In the genomic region with DNA sequence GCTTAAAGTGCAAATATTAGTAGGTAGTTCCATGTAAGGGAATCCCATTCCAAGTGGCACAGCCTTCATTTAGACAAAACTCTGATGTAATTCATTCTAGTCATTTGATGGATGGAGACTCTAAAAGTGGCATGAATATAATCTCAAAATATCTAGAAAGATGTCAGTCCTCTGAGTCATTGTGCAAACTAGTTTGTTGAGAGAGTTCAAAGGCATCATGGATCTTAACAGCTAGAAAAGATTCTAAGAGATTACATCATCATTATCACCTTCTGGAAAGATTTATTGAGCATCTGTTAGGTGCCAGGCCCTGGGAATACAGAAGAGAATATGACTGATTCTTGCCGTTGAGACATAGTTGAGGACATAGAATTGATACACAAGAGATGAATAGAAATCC, we compare ENCODE assay signal across 1 cellular context.
TF ChIP-seq lines count a peak whose summit lies in the region.

No MANE protein-coding gene starts in this region.

TF ChIP-seq in HEK293, 187 proteins besides CTCF, POLR2A, EP300 and RAD21 (continued from another document and continues in another):
- TF ChIP-seq, protein P1, sequence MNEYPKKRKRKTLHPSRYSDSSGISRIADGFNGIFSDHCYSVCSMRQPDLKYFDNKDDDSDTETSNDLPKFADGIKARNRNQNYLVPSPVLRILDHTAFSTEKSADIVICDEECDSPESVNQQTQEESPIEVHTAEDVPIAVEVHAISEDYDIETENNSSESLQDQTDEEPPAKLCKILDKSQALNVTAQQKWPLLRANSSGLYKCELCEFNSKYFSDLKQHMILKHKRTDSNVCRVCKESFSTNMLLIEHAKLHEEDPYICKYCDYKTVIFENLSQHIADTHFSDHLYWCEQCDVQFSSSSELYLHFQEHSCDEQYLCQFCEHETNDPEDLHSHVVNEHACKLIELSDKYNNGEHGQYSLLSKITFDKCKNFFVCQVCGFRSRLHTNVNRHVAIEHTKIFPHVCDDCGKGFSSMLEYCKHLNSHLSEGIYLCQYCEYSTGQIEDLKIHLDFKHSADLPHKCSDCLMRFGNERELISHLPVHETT (tag by site-specific recombination; IDR thresholded peaks at IDR 0.05): peak; percentile 73; the same call in 1 of the 2 replicates
- TF ChIP-seq ZNF785 (tag by site-specific recombination; IDR thresholded peaks at IDR 0.05) (no peak), ZNF521 (tag by site-specific recombination; IDR thresholded peaks at IDR 0.05) (no peak), ZNF629 (tag by site-specific recombination; IDR thresholded peaks at IDR 0.05) (peak; percentile 76), ZNF169 (tag by site-specific recombination; IDR thresholded peaks at IDR 0.05) (no peak), ZBTB48 (tag by site-specific recombination; IDR thresholded peaks at IDR 0.05) (no peak), ZBTB11 (tag by site-specific recombination; conservative IDR thresholded peaks at IDR 0.05; ENCODE audit: low read depth) (no peak), ZNF280D (tag by site-specific recombination; IDR thresholded peaks at IDR 0.05) (no peak), ZFP69B (tag by site-specific recombination; IDR thresholded peaks at IDR 0.05) (no peak), ZSCAN18 (tag by site-specific recombination; IDR thresholded peaks at IDR 0.05) (no peak), ZNF768 (tag by site-specific recombination; IDR thresholded peaks at IDR 0.05) (no peak), ZBTB21 (tag by site-specific recombination; IDR thresholded peaks at IDR 0.05) (no peak), ZEB2 (tag by site-specific recombination; IDR thresholded peaks at IDR 0.05) (peak; percentile 43; the same call in 1 of the 2 replicates), SP2 (tag by site-specific recombination; IDR thresholded peaks at IDR 0.05) (no peak), ATF2 (tag by site-specific recombination; IDR thresholded peaks at IDR 0.05; ENCODE audit: low read depth) (peak; percentile 80), ZNF174 (tag by site-specific recombination; IDR thresholded peaks at IDR 0.05) (no peak), RBAK (tag by site-specific recombination; IDR thresholded peaks at IDR 0.05) (no peak), YY2 (tag by site-specific recombination; IDR thresholded peaks at IDR 0.05) (no peak), PRDM4 (tag by site-specific recombination; IDR thresholded peaks at IDR 0.05) (no peak), ZNF366 (tag by site-specific recombination; conservative IDR thresholded peaks at IDR 0.05) (peak; percentile 43), KLF9 (tag by site-specific recombination; IDR thresholded peaks at IDR 0.05; ENCODE audit: low read depth) (no peak), ZNF155 (tag by site-specific recombination; IDR thresholded peaks at IDR 0.05) (no peak), MZF1 (tag by site-specific recombination; IDR thresholded peaks at IDR 0.05; ENCODE audit: borderline replicate concordance) (no peak), ZNF274 (IDR thresholded peaks at IDR 0.05; ENCODE audit: low read length) (no peak), ZNF274 (tag by site-specific recombination; IDR thresholded peaks at IDR 0.05; ENCODE audit: borderline replicate concordance) (no peak)
- TF ChIP-seq, protein P2, sequence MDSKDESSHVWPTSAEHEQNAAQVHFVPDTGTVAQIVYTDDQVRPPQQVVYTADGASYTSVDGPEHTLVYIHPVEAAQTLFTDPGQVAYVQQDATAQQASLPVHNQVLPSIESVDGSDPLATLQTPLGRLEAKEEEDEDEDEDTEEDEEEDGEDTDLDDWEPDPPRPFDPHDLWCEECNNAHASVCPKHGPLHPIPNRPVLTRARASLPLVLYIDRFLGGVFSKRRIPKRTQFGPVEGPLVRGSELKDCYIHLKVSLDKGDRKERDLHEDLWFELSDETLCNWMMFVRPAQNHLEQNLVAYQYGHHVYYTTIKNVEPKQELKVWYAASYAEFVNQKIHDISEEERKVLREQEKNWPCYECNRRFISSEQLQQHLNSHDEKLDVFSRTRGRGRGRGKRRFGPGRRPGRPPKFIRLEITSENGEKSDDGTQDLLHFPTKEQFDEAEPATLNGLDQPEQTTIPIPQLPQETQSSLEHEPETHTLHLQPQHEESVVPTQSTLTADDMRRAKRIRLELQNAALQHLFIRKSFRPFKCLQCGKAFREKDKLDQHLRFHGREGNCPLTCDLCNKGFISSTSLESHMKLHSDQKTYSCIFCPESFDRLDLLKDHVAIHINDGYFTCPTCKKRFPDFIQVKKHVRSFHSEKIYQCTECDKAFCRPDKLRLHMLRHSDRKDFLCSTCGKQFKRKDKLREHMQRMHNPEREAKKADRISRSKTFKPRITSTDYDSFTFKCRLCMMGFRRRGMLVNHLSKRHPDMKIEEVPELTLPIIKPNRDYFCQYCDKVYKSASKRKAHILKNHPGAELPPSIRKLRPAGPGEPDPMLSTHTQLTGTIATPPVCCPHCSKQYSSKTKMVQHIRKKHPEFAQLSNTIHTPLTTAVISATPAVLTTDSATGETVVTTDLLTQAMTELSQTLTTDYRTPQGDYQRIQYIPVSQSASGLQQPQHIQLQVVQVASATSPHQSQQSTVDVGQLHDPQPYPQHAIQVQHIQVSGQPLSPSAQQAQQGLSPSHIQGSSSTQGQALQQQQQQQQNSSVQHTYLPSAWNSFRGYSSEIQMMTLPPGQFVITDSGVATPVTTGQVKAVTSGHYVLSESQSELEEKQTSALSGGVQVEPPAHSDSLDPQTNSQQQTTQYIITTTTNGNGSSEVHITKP (tag by site-specific recombination; IDR thresholded peaks at IDR 0.05): 0 out of 2 replicates have a peak, but pooled peaks have one; percentile 42
- TF ChIP-seq, protein P3, sequence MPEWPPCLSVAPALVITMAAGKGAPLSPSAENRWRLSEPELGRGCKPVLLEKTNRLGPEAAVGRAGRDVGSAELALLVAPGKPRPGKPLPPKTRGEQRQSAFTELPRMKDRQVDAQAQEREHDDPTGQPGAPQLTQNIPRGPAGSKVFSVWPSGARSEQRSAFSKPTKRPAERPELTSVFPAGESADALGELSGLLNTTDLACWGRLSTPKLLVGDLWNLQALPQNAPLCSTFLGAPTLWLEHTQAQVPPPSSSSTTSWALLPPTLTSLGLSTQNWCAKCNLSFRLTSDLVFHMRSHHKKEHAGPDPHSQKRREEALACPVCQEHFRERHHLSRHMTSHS (tag by site-specific recombination; IDR thresholded peaks at IDR 0.05): no peak
- TF ChIP-seq, protein P4, sequence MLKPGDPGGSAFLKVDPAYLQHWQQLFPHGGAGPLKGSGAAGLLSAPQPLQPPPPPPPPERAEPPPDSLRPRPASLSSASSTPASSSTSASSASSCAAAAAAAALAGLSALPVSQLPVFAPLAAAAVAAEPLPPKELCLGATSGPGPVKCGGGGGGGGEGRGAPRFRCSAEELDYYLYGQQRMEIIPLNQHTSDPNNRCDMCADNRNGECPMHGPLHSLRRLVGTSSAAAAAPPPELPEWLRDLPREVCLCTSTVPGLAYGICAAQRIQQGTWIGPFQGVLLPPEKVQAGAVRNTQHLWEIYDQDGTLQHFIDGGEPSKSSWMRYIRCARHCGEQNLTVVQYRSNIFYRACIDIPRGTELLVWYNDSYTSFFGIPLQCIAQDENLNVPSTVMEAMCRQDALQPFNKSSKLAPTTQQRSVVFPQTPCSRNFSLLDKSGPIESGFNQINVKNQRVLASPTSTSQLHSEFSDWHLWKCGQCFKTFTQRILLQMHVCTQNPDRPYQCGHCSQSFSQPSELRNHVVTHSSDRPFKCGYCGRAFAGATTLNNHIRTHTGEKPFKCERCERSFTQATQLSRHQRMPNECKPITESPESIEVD (tag by site-specific recombination; IDR thresholded peaks at IDR 0.05): peak; percentile 64
